ENCODE assay signal across 12 cellular contexts in the genomic region with DNA sequence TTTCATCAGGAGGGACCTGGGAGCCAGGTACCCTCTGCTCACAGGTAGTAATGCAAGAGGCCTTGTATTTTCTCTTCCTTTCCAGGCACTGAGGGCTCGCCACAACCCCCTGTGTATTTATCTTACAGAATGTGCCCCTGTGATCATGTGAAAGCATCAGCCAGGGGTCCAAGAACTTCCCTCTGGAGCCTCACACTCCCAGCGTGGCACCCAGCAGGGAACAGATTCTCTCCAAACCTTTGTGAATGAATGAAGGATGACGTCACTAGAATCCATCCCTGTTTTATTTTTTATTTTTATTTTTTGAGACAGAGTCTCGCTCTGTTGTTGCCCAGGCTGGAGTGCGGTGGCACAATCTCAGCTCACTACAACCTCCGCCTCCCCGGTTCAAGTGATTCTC.
DNase-seq lines count a peak whose midpoint lies in the region; ATAC-seq and TF ChIP-seq lines count a peak whose summit lies in the region.
"Had no signal": no experiment of that assay in that cellular context is flagged by ENCODE, and none has a peak within 500 bp of the region (broad histone marks: within the 10 kb centered on the region; RNA-seq: fewer than 3 reads in every experiment).

No MANE protein-coding gene starts in this region.

- H3K36me3 ChIP-seq in HEK293 (ENCODE audit: control insufficient read depth in 2 of 2, insufficient read depth in 1 of 2, low read length in 2 of 2) (no peaks in the 10 kb centered on the region), suprapubic skin (no peaks in the 10 kb centered on the region)

- CTCF ChIA-PET in HEK293 (lab: Yijun Ruan, JAX): no interaction called here

- no peak for TF ChIP-seq EP300 in suprapubic skin (IDR thresholded peaks at IDR 0.05)

- H3K4me1 ChIP-seq in HEK293 (ENCODE audit: control insufficient read depth, insufficient read depth, low read length) (no peaks in the 10 kb centered on the region), suprapubic skin (peaks cover 17% of the 10 kb centered on the region)
- H3K4me1 ChIP-seq: Caco-2 had no signal

- no peak overlapping the region for H3K27ac Mint-ChIP-seq in activated T-cell treated with anti-CD3 and anti-CD28 coated beads, Interleukin-2, amount 50 U/mL, for 24 hours

- no peak for ATAC-seq in GM21526 (IDR thresholded peaks at IDR 0.05; ENCODE audit: low FRiP score, unreplicated experiment)
- no peak for ATAC-seq in GM18498 (IDR thresholded peaks at IDR 0.05; ENCODE audit: unreplicated experiment)

- H3K9me3 Mint-ChIP-seq in activated T-cell treated with anti-CD3 and anti-CD28 coated beads, Interleukin-2, amount 50 U/mL, for 24 hours: no peaks in the 10 kb centered on the region

- H3K27ac ChIP-seq in HEK293 (ENCODE audit: extremely low read depth, low read depth, low read length): no peak overlapping the region
- H3K27ac ChIP-seq in suprapubic skin: no peak overlapping the region

- no peaks in the 10 kb centered on the region for H3K36me3 Mint-ChIP-seq in activated T-cell treated with anti-CD3 and anti-CD28 coated beads, Interleukin-2, amount 50 U/mL, for 24 hours (ENCODE audit: low read depth)

- H3K4me3 Mint-ChIP-seq in activated T-cell treated with anti-CD3 and anti-CD28 coated beads, Interleukin-2, amount 50 U/mL, for 24 hours: no peak overlapping the region

- POLR2A ChIA-PET in HEK293 (lab: Yijun Ruan, JAX): no interaction called here

- H3K4me3 ChIP-seq in HEK293 (ENCODE audit: low read depth, low read length) (no peak overlapping the region), suprapubic skin (no peak overlapping the region)

- TF ChIP-seq CTCF in HEK293 (tag by site-specific recombination; IDR thresholded peaks at IDR 0.05) (no peak), suprapubic skin (IDR thresholded peaks at IDR 0.05) (no peak)

- H3K27me3 Mint-ChIP-seq in activated T-cell treated with anti-CD3 and anti-CD28 coated beads, Interleukin-2, amount 50 U/mL, for 24 hours: no peaks in the 10 kb centered on the region

- 98% methylated on average over 7 of the region's 7 CpGs for WGBS in suprapubic skin

- TF ChIP-seq POLR2A in suprapubic skin (IDR thresholded peaks at IDR 0.05): no peak

- no peaks in the 10 kb centered on the region for H3K27me3 ChIP-seq in suprapubic skin

- H3K9me3 ChIP-seq in HEK293 (ENCODE audit: control insufficient read depth, insufficient read depth, low read depth, low read length) (no peaks in the 10 kb centered on the region), suprapubic skin (no peaks in the 10 kb centered on the region)
- H3K9me3 ChIP-seq: Caco-2 had no signal

- peak; percentile 13 for DNase-seq in activated T-cell treated with anti-CD3 and anti-CD28 coated beads, Interleukin-2, amount 50 U/mL, for 24 hours
- no peak for DNase-seq in activated T-cell treated with anti-CD3 and anti-CD28 coated beads, Interleukin-2, amount 50 U/mL, for 1 hour
- DNase-seq in hepatic stellate cell (ENCODE audit: low spot score): peak; percentile 2
- peak; percentile 37 to 44 for DNase-seq in suprapubic skin (ENCODE audit: low spot score in 2 of 2)
- no peak for DNase-seq in stimulated activated CD8-positive, alpha-beta memory T cell treated with anti-CD3 and anti-CD28 coated beads, Interleukin-4, amount 100 ng/mL, for 48 hours
- DNase-seq: Caco-2, HCEC 1CT, IMR-90, NCI-H2029 had no signal

- no peaks in the 10 kb centered on the region for H3K4me1 Mint-ChIP-seq in activated T-cell treated with anti-CD3 and anti-CD28 coated beads, Interleukin-2, amount 50 U/mL, for 24 hours (ENCODE audit: low read depth)

TF ChIP-seq in HEK293, 187 proteins besides CTCF, POLR2A, EP300 and RAD21:
- TF ChIP-seq ZNF24 (tag by site-specific recombination; IDR thresholded peaks at IDR 0.05): 0 out of 2 replicates have a peak, but pooled peaks have one; percentile 73
- no peak for TF ChIP-seq ZNF324 (tag by site-specific recombination; IDR thresholded peaks at IDR 0.05)
- TF ChIP-seq ZNF140 (tag by site-specific recombination; IDR thresholded peaks at IDR 0.05): no peak
- 0 out of 2 replicates have a peak, but pooled peaks have one; percentile 29 for TF ChIP-seq ZNF629 (tag by site-specific recombination; IDR thresholded peaks at IDR 0.05)
- TF ChIP-seq ZNF561 (tag by site-specific recombination; IDR thresholded peaks at IDR 0.05; ENCODE audit: borderline replicate concordance): no peak
- TF ChIP-seq, protein P1, sequence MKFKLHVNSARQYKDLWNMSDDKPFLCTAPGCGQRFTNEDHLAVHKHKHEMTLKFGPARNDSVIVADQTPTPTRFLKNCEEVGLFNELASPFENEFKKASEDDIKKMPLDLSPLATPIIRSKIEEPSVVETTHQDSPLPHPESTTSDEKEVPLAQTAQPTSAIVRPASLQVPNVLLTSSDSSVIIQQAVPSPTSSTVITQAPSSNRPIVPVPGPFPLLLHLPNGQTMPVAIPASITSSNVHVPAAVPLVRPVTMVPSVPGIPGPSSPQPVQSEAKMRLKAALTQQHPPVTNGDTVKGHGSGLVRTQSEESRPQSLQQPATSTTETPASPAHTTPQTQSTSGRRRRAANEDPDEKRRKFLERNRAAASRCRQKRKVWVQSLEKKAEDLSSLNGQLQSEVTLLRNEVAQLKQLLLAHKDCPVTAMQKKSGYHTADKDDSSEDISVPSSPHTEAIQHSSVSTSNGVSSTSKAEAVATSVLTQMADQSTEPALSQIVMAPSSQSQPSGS (tag by site-specific recombination; IDR thresholded peaks at IDR 0.05; ENCODE audit: low read depth): peak; percentile 93
- TF ChIP-seq ZNF624 (tag by site-specific recombination; IDR thresholded peaks at IDR 0.05): no peak
- TF ChIP-seq ZNF654 (tag by site-specific recombination; IDR thresholded peaks at IDR 0.05; ENCODE audit: low read depth): no peak
- TF ChIP-seq, protein P2, sequence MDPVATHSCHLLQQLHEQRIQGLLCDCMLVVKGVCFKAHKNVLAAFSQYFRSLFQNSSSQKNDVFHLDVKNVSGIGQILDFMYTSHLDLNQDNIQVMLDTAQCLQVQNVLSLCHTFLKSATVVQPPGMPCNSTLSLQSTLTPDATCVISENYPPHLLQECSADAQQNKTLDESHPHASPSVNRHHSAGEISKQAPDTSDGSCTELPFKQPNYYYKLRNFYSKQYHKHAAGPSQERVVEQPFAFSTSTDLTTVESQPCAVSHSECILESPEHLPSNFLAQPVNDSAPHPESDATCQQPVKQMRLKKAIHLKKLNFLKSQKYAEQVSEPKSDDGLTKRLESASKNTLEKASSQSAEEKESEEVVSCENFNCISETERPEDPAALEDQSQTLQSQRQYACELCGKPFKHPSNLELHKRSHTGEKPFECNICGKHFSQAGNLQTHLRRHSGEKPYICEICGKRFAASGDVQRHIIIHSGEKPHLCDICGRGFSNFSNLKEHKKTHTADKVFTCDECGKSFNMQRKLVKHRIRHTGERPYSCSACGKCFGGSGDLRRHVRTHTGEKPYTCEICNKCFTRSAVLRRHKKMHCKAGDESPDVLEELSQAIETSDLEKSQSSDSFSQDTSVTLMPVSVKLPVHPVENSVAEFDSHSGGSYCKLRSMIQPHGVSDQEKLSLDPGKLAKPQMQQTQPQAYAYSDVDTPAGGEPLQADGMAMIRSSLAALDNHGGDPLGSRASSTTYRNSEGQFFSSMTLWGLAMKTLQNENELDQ (tag by site-specific recombination; IDR thresholded peaks at IDR 0.05; ENCODE audit: low read depth): no peak
- 0 out of 2 replicates have a peak, but pooled peaks have one; percentile 17 for TF ChIP-seq ZNF423 (tag by site-specific recombination; IDR thresholded peaks at IDR 0.05)
- TF ChIP-seq ZIC2 (tag by site-specific recombination; IDR thresholded peaks at IDR 0.05): peak; percentile 95
- no peak for TF ChIP-seq TCF7L2 (IDR thresholded peaks at IDR 0.05; ENCODE audit: borderline replicate concordance, low read depth, low read length)

Comparison
In these comparisons a context has a peak if more than half of its experiments do, and no peak if none do; other contexts are left out.
1. DNase-seq: peak in activated T-cell treated with anti-CD3 and anti-CD28 coated beads, Interleukin-2, amount 50 U/mL, for 24 hours (single experiment), hepatic stellate cell (single experiment) and suprapubic skin (2 of 2); none in activated T-cell treated with anti-CD3 and anti-CD28 coated beads, Interleukin-2, amount 50 U/mL, for 1 hour (single experiment) and stimulated activated CD8-positive, alpha-beta memory T cell treated with anti-CD3 and anti-CD28 coated beads, Interleukin-4, amount 100 ng/mL, for 48 hours (single experiment).